28 cellular contexts compared by ENCODE assay signal in the genomic region with DNA sequence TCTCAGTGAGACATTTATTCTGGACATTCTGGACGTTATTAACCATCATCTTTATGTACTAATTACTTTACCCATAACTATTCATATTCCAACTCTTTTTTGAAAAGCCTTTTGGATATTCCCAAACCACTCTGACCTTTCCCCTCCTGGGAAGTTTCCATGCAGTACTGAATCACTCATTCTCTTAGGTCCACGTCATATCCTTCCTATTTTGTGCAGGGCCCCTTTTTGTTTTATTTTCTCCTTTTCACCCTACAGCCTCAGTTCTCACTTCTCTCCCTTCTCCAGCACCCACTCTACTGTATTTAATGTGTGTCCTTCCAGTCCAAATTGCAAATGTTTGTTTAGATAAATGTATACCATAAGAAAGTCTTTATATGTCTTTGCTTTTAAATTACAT. TPM values are rescaled to one million over a fixed set of nuclear protein-coding genes. Genes with fewer than 3 reads are reported as not detected.
DNase-seq lines count a peak whose midpoint lies in the region; ATAC-seq and TF ChIP-seq lines count a peak whose summit lies in the region.
"Had no signal": no experiment of that assay in that cellular context is flagged by ENCODE, and none has a peak within 500 bp of the region (broad histone marks: within the 10 kb centered on the region; RNA-seq: fewer than 3 reads in every experiment).

No MANE protein-coding gene starts in this region.

- H3K9me3 Mint-ChIP-seq in T-helper 2 cell treated with Interferon-gamma antibody and Interleukin-4, amounts not matched to agents 5 μg/mL and 100 μg/mL, for 36 hours = no peaks in the 10 kb centered on the region
- H3K9me3 Mint-ChIP-seq: central memory CD8-positive, alpha-beta T cell; IgD-negative memory B cell; type B pancreatic cell had no signal

- no peak for ATAC-seq in HG03159 (IDR thresholded peaks at IDR 0.05; ENCODE audit: unreplicated experiment)
- ATAC-seq in GM19023 (IDR thresholded peaks at IDR 0.05; ENCODE audit: unreplicated experiment) = no peak
- ATAC-seq: naive thymus-derived CD8-positive, alpha-beta T cell; stimulated activated naive CD8-positive, alpha-beta T cell treated with anti-CD3 and anti-CD28 coated beads, Interleukin-15, Interleukin-2, amounts not matched to agents 100 U/mL and 50 U/mL, for 24 hours had no signal

- H3K4me3 ChIP-seq in PC-9 (no peak overlapping the region), osteoblast (ENCODE audit: insufficient read depth, low read length) (no peak overlapping the region)
- H3K4me3 ChIP-seq: HAP-1, hepatocyte, Peyer's patch, sigmoid colon had no signal

- intact Hi-C loops in PC-9 (cut with micrococcal nuclease; ENCODE audit: unreplicated experiment) = no loop called here

- POLR2A ChIA-PET in PC-9 (lab: Charles Lee; ENCODE audit: unreplicated experiment) = no interaction called here

- peak; percentile 82 for DNase-seq in ELR (ENCODE audit: low read depth)
- DNase-seq in PC-9 = no peak
- peak; percentile 81 to 82 for DNase-seq in dermis microvascular lymphatic vessel endothelial cell (ENCODE audit: low read depth in 2 of 2)
- DNase-seq in osteoblast (ENCODE audit: insufficient read length, low spot score, missing footprints) = no peak
- DNase-seq in T-helper 2 cell treated with Interferon-gamma antibody and Interleukin-4, amounts not matched to agents 5 μg/mL and 100 μg/mL, for 36 hours (ENCODE audit: low spot score) = no peak
- DNase-seq in islet precursor cell = no peak
- DNase-seq: activated CD4-positive, alpha-beta T cell treated with anti-CD3 and anti-CD28 coated beads, Interleukin-2, amount 50 U/mL, for 1 hour; activated gamma-delta T cell; amniotic stem cell; effector memory CD4-positive, alpha-beta T cell; GF-D8; kidney; naive thymus-derived CD8-positive, alpha-beta T cell; NCI-H1694; Peyer's patch; sigmoid colon; stimulated activated CD4-positive, alpha-beta T cell treated with anti-CD3 and anti-CD28 coated beads, Interleukin-1b, Interleukin-23, amount 100 ng/mL, for 48 hours; stimulated activated naive CD8-positive, alpha-beta T cell treated with anti-CD3 and anti-CD28 coated beads, Interleukin-15, Interleukin-2, amounts not matched to agents 100 U/mL and 50 U/mL, for 24 hours had no signal

- H3K4me2 ChIP-seq in PC-9 (peak overlapping the region; percentile 49), osteoblast (ENCODE audit: insufficient read depth, low read length) (peak overlapping the region; percentile 38)
- H3K4me2 ChIP-seq: hepatocyte had no signal

- H3K27ac Mint-ChIP-seq in T-helper 2 cell treated with Interferon-gamma antibody and Interleukin-4, amounts not matched to agents 5 μg/mL and 100 μg/mL, for 36 hours = no peak overlapping the region
- H3K27ac Mint-ChIP-seq: B cell, memory B cell, type B pancreatic cell had no signal

- H3K27me3 Mint-ChIP-seq in T-helper 2 cell treated with Interferon-gamma antibody and Interleukin-4, amounts not matched to agents 5 μg/mL and 100 μg/mL, for 36 hours (ENCODE audit: low read depth) = peaks cover 8% of the 10 kb centered on the region
- H3K27me3 Mint-ChIP-seq: central memory CD8-positive, alpha-beta T cell; memory B cell; type B pancreatic cell had no signal

- peaks cover 28% of the 10 kb centered on the region for H3F3A ChIP-seq in PC-9 (ENCODE audit: insufficient read depth, low read depth)

- no peaks in the 10 kb centered on the region for H3K79me2 ChIP-seq in PC-9 (ENCODE audit: low read depth)
- no peaks in the 10 kb centered on the region for H3K79me2 ChIP-seq in osteoblast (ENCODE audit: insufficient read depth, low read length)
- H3K79me2 ChIP-seq: hepatocyte had no signal

- no peaks in the 10 kb centered on the region for H3K9me2 ChIP-seq in PC-9 (ENCODE audit: insufficient read depth)

- no peaks in the 10 kb centered on the region for H3K36me3 Mint-ChIP-seq in T-helper 2 cell treated with Interferon-gamma antibody and Interleukin-4, amounts not matched to agents 5 μg/mL and 100 μg/mL, for 36 hours (ENCODE audit: low read depth)
- H3K36me3 Mint-ChIP-seq: IgD-negative memory B cell; memory B cell; naive thymus-derived CD8-positive, alpha-beta T cell; type B pancreatic cell had no signal

- no peak overlapping the region for H2AFZ ChIP-seq in PC-9
- H2AFZ ChIP-seq in osteoblast (ENCODE audit: low read length) = peak overlapping the region; percentile 8
- H2AFZ ChIP-seq: hepatocyte had no signal

- no peaks in the 10 kb centered on the region for H4K20me1 ChIP-seq in PC-9 (ENCODE audit: insufficient read depth)
- no peaks in the 10 kb centered on the region for H4K20me1 ChIP-seq in osteoblast (ENCODE audit: insufficient read depth, low read length)

- H3K9me3 ChIP-seq in PC-9 (ENCODE audit: insufficient read depth, low read depth) (no peaks in the 10 kb centered on the region; the same call in 1 of the 2 replicates), osteoblast (ENCODE audit: low read depth, low read length) (no peaks in the 10 kb centered on the region)
- H3K9me3 ChIP-seq: HAP-1, Peyer's patch, sigmoid colon had no signal

- TF ChIP-seq CTCF in PC-9 (conservative IDR thresholded peaks at IDR 0.05) (no peak), osteoblast (IDR thresholded peaks at IDR 0.05; ENCODE audit: extremely low read depth, low read depth, low read length) (no peak)

- CTCF ChIA-PET in PC-9 (lab: Charles Lee) = no interaction called here

- peaks cover 12% of the 10 kb centered on the region for H3K4me1 Mint-ChIP-seq in T-helper 2 cell treated with Interferon-gamma antibody and Interleukin-4, amounts not matched to agents 5 μg/mL and 100 μg/mL, for 36 hours (ENCODE audit: low read depth)

- BruUV-seq in PC-9 (replicated peaks; lab: Mats Ljungman, UMichigan) = no TSS peak

- H3K4me3 Mint-ChIP-seq in T-helper 2 cell treated with Interferon-gamma antibody and Interleukin-4, amounts not matched to agents 5 μg/mL and 100 μg/mL, for 36 hours = no peak overlapping the region
- H3K4me3 Mint-ChIP-seq: B cell; central memory CD8-positive, alpha-beta T cell; IgD-negative memory B cell; memory B cell; naive thymus-derived CD8-positive, alpha-beta T cell; type B pancreatic cell had no signal

- H3K27me3 ChIP-seq in PC-9 (ENCODE audit: insufficient read depth, low read depth) = no peaks in the 10 kb centered on the region
- no peaks in the 10 kb centered on the region for H3K27me3 ChIP-seq in osteoblast (ENCODE audit: insufficient read depth, low read length)
- H3K27me3 ChIP-seq: hepatocyte, Peyer's patch, sigmoid colon had no signal

- peak overlapping the region; percentile 50 for H3K27ac ChIP-seq in PC-9
- peak overlapping the region; percentile 1 for H3K27ac ChIP-seq in osteoblast (ENCODE audit: low read depth, low read length)
- H3K27ac ChIP-seq: hepatocyte, HL-60, Peyer's patch, sigmoid colon had no signal

- H3K4me1 ChIP-seq in PC-9 (replicated peaks; ENCODE audit: insufficient read depth) (peaks cover 55% of the 10 kb centered on the region), osteoblast (ENCODE audit: insufficient read depth, low read length) (peaks cover 25% of the 10 kb centered on the region)
- H3K4me1 ChIP-seq: sigmoid colon had no signal

- H3K36me3 ChIP-seq in PC-9 (ENCODE audit: low read depth) = no peaks in the 10 kb centered on the region
- H3K36me3 ChIP-seq in osteoblast (ENCODE audit: insufficient read depth, low read length) = no peaks in the 10 kb centered on the region
- H3K36me3 ChIP-seq: HAP-1, Peyer's patch, sigmoid colon had no signal

RNA-seq across cellular contexts. Expression of gene ATP1A1, which starts 16.4 kb away (rescaled TPM):
- total RNA-seq in PC-9 (2021) = 393 and 399 TPM in 2 replicates
- 188 and 191 TPM in 2 replicates for total RNA-seq in dermis microvascular lymphatic vessel endothelial cell
- total RNA-seq in osteoblast = 120 and 122 TPM in 2 replicates

Comparison
In these comparisons a context has a peak if more than half of its experiments do, and no peak if none do; other contexts are left out.
1. DNase-seq: peak in ELR (single experiment) and dermis microvascular lymphatic vessel endothelial cell (2 of 2); none in PC-9 (0 of 2), osteoblast (single experiment), T-helper 2 cell treated with Interferon-gamma antibody and Interleukin-4, amounts not matched to agents 5 μg/mL and 100 μg/mL, for 36 hours (single experiment) and islet precursor cell (single experiment).